Comparison of ENCODE assay signal across 8 cellular contexts in genomic region chr9:41064125-41064795, GRCh38.
DNase-seq lines count a peak whose midpoint lies in the region; ATAC-seq, FAIRE-seq and TF ChIP-seq lines count a peak whose summit lies in the region.
"Not testable (repeated sequence)": the region's sequence is repeated elsewhere in the genome, so short reads cannot be mapped to it uniquely, and the experiment has no call there.

No MANE protein-coding gene starts in this region.

- H4K20me1 ChIP-seq in K562 (replicated peaks; ENCODE audit: control insufficient read depth, insufficient read depth, low read length); hepatocyte (ENCODE audit: insufficient read depth, poor library complexity, severe bottlenecking); smooth muscle cell (ENCODE audit: low read depth): not testable (repeated sequence)

- CTCF ChIA-PET in CD4-positive, alpha-beta T cell (lab: Charles Lee); activated CD4-positive, alpha-beta T cell treated with anti-CD3 and anti-CD28 coated beads, Interleukin-2, amount 10 ng/mL, durations not matched to agents 7 days and 5 days (lab: Charles Lee); K562 (lab: Yijun Ruan, JAX; ENCODE audit: low intra/inter-chr PET ratio): not testable (repeated sequence)

- H3K4me3 ChIP-seq in K562, hepatocyte, smooth muscle cell: not testable (repeated sequence)

- peak in 8 of 10 experiments; percentile 10 to 39 (median 21) for DNase-seq in CD4-positive, alpha-beta T cell
- DNase-seq in HS-5 (ENCODE audit: low read depth) = peak; percentile 25
- DNase-seq in activated CD4-positive, alpha-beta T cell treated with anti-CD3 and anti-CD28 coated beads, Interleukin-2, amount 10 ng/mL, durations not matched to agents 7 days and 5 days = peak; percentile 20
- not testable (repeated sequence) for DNase-seq in K562 (ENCODE audit: extremely low read depth in 1 of 4, low spot score in 3 of 4); hepatocyte (ENCODE audit: low spot score); smooth muscle cell (lab: John Stamatoyannopoulos, UW; ENCODE audit: unreplicated experiment)

- H3K4me1 Mint-ChIP-seq in CD4-positive, alpha-beta T cell (ENCODE audit: low read depth) = peaks cover 11% of the 10 kb centered on the region
- H3K4me1 Mint-ChIP-seq in activated CD4-positive, alpha-beta T cell treated with anti-CD3 and anti-CD28 coated beads, Interleukin-2, amount 10 ng/mL, durations not matched to agents 7 days and 5 days = not testable (repeated sequence)

- not testable (repeated sequence) for H3K9me2 ChIP-seq in hepatocyte (replicated peaks; ENCODE audit: insufficient read depth)

- H3K4me1 ChIP-seq in K562 (replicated peaks in 1 of 2; ENCODE audit: control insufficient read depth in 2 of 2, insufficient read depth in 2 of 2, low read length in 2 of 2); hepatocyte (ENCODE audit: insufficient read depth); smooth muscle cell (ENCODE audit: low read depth): not testable (repeated sequence)

- not testable (repeated sequence) for H3K27me3 ChIP-seq in CD4-positive, alpha-beta T cell (ENCODE audit: control insufficient read depth, insufficient read depth, low read length); K562 (ENCODE audit: control insufficient read depth in 2 of 2, insufficient read depth in 2 of 2, low read length in 2 of 2); hepatocyte; smooth muscle cell (ENCODE audit: low read depth)

- not testable (repeated sequence) for TF ChIP-seq POLR2A in K562 (conservative IDR thresholded peaks at IDR 0.05)

- not testable (repeated sequence) for H3K27me3 Mint-ChIP-seq in CD4-positive, alpha-beta T cell; activated CD4-positive, alpha-beta T cell treated with anti-CD3 and anti-CD28 coated beads, Interleukin-2, amount 10 ng/mL, durations not matched to agents 7 days and 5 days

- H3K9ac ChIP-seq in K562 (ENCODE audit: insufficient read depth in 1 of 2, low read depth in 2 of 2, low read length in 2 of 2); smooth muscle cell (ENCODE audit: low read depth): not testable (repeated sequence)

- ATAC-seq in CD4-positive, alpha-beta T cell (ENCODE audit: poor library complexity) = peak; percentile 80
- ATAC-seq in GM19395 (IDR thresholded peaks at IDR 0.05; ENCODE audit: unreplicated experiment) = peak; percentile 87
- peak; percentile 61 for ATAC-seq in HG02870 (IDR thresholded peaks at IDR 0.05; ENCODE audit: unreplicated experiment)
- peak; percentile 76 for ATAC-seq in K562

- peak overlapping the region; percentile 44; the same call in 1 of the 2 replicates for H2AFZ ChIP-seq in K562 (ENCODE audit: low read depth, low read length)
- not testable (repeated sequence) for H2AFZ ChIP-seq in hepatocyte; smooth muscle cell (ENCODE audit: low read depth)

- TF ChIP-seq EP300 in K562 (IDR thresholded peaks at IDR 0.05; ENCODE audit: low read length) = not testable (repeated sequence)

- POLR2A ChIA-PET in CD4-positive, alpha-beta T cell (lab: Charles Lee); activated CD4-positive, alpha-beta T cell treated with anti-CD3 and anti-CD28 coated beads, Interleukin-2, amount 10 ng/mL, durations not matched to agents 7 days and 5 days (lab: Charles Lee); K562 (lab: Yijun Ruan, JAX): not testable (repeated sequence)

- H3K36me3 Mint-ChIP-seq in CD4-positive, alpha-beta T cell (ENCODE audit: low read depth); activated CD4-positive, alpha-beta T cell treated with anti-CD3 and anti-CD28 coated beads, Interleukin-2, amount 10 ng/mL, durations not matched to agents 7 days and 5 days (ENCODE audit: low read depth): not testable (repeated sequence)

- peak overlapping the region; percentile 67 for H3K4me3 Mint-ChIP-seq in CD4-positive, alpha-beta T cell
- H3K4me3 Mint-ChIP-seq in activated CD4-positive, alpha-beta T cell treated with anti-CD3 and anti-CD28 coated beads, Interleukin-2, amount 10 ng/mL, durations not matched to agents 7 days and 5 days = not testable (repeated sequence)

- not testable (repeated sequence) for H3K27ac ChIP-seq in CD4-positive, alpha-beta T cell (ENCODE audit: low read depth, low read length); K562 (ENCODE audit: extremely low read depth, low read depth, low read length); hepatocyte; smooth muscle cell (ENCODE audit: low read depth)

- not testable (repeated sequence) for H3K27ac Mint-ChIP-seq in CD4-positive, alpha-beta T cell; activated CD4-positive, alpha-beta T cell treated with anti-CD3 and anti-CD28 coated beads, Interleukin-2, amount 10 ng/mL, durations not matched to agents 7 days and 5 days

- not testable (repeated sequence) for TF ChIP-seq CTCF in CD4-positive, alpha-beta T cell (IDR thresholded peaks at IDR 0.05); K562 (IDR thresholded peaks at IDR 0.05 in 2 of 3, conservative IDR thresholded peaks at IDR 0.05 in 1 of 3; ENCODE audit: insufficient read depth in 2 of 3, low read depth in 1 of 3, low read length in 3 of 3); hepatocyte (IDR thresholded peaks at IDR 0.05; ENCODE audit: poor library complexity); smooth muscle cell (IDR thresholded peaks at IDR 0.05; ENCODE audit: borderline replicate concordance, insufficient read depth, poor library complexity, severe bottlenecking)

- not testable (repeated sequence) for H3K36me3 ChIP-seq in K562 (ENCODE audit: control insufficient read depth, insufficient read depth, low read length); hepatocyte (replicated peaks; ENCODE audit: insufficient read depth, low read depth); smooth muscle cell (ENCODE audit: low read depth)

- H3K79me2 ChIP-seq in K562 (ENCODE audit: control insufficient read depth, insufficient read depth, low read length); hepatocyte; smooth muscle cell (ENCODE audit: low read depth): not testable (repeated sequence)

- TF ChIP-seq RAD21 in K562 (CRISPR knock-in tag; conservative IDR thresholded peaks at IDR 0.05 in 1 of 2, IDR thresholded peaks at IDR 0.05 in 1 of 2) = not testable (repeated sequence)

- in situ Hi-C loops in K562 (cut with MboI) = not testable (repeated sequence)

- FAIRE-seq in K562 (lab: Jason Lieb, UNC) = not testable (repeated sequence)

- BruUV-seq in K562 (replicated peaks; lab: Mats Ljungman, UMichigan) = not testable (repeated sequence)

- intact Hi-C loops in CD4-positive, alpha-beta T cell (cut with DNase I, micrococcal nuclease); K562 (cut with micrococcal nuclease): not testable (repeated sequence)

- not testable (repeated sequence) for H3K9me1 ChIP-seq in K562 (ENCODE audit: control insufficient read depth, insufficient read depth, low read length)

- not testable (repeated sequence) for H3K9me3 ChIP-seq in CD4-positive, alpha-beta T cell (ENCODE audit: control insufficient read depth, low read length); K562 (replicated peaks; ENCODE audit: control insufficient read depth, insufficient read depth, low read depth, low read length); hepatocyte (ENCODE audit: low read depth); smooth muscle cell (replicated peaks; ENCODE audit: low read depth)

- not testable (repeated sequence) for H3K4me2 ChIP-seq in K562 (ENCODE audit: insufficient read depth, low read length)
- H3K4me2 ChIP-seq in hepatocyte (peak overlapping the region; percentile 44), smooth muscle cell (peak overlapping the region; percentile 43)

- H3K9me3 Mint-ChIP-seq in CD4-positive, alpha-beta T cell; activated CD4-positive, alpha-beta T cell treated with anti-CD3 and anti-CD28 coated beads, Interleukin-2, amount 10 ng/mL, durations not matched to agents 7 days and 5 days: not testable (repeated sequence)

- not testable (repeated sequence) for H3F3A ChIP-seq in smooth muscle cell (ENCODE audit: low read depth)

- WGBS in K562 (ENCODE audit: insufficient coverage, low coverage, missing lambda C conversion rate) = 7% methylated on average over 6 of the region's 8 CpGs
- WGBS in hepatocyte (ENCODE audit: low lambda C conversion rate, missing lambda C conversion rate) = 37% methylated on average over 8 of the region's 8 CpGs
- WGBS in smooth muscle cell (ENCODE audit: low lambda C conversion rate) = 35% methylated on average over 8 of the region's 8 CpGs

TF ChIP-seq in K562, 482 proteins besides CTCF, POLR2A, EP300 and RAD21:
- TF ChIP-seq MAFK (IDR thresholded peaks at IDR 0.05; ENCODE audit: low read length) (peak; percentile 10; the same call in 1 of the 2 replicates), MAFF (IDR thresholded peaks at IDR 0.05; ENCODE audit: low read length) (0 out of 2 replicates have a peak, but pooled peaks have one; percentile 15), ZNF316 (IDR thresholded peaks at IDR 0.05) (peak; percentile 73), MAFG (tag; conservative IDR thresholded peaks at IDR 0.05) (peak; percentile 68)
